In the genomic region with DNA sequence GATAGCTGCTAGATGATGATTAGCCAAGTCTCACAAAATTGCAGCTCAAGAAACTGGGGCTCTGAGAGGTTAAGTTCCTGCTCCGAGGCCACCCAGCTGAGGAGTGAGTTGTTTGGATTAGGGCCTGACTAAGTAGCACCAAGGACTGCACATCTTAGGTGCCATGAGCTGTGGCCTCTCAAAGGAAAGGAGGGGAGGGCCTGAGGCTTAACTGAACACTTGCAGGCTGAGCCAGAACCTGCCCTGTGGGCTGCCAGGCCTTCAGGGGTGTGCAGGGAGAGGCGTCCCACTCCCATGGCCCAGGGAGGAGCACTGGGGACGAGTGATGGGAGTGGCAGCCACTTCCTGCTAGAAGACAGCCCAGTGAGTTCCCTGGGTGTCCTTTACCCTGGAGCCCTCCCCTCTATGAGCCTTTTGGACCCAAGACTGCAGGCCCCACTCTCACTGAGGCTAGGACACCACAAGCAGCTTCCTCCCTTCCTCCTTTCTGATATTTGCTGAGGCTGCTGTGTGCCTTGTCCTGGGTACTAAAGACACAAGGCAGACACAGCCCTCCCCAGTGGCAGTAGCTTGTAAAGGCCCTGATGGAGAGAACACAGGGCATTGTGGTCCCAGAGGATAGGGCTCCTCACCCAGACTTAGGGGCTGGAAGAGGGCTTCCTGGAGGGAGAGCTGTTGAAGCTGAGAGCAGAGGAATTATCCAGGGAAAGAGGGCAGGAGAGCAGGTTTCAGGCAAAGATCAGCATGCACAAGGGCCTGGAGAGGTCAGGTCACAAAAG, we compare ENCODE assay signal across 1 cellular context.
TF ChIP-seq lines count a peak whose summit lies in the region.

No MANE protein-coding gene starts in this region.

TF ChIP-seq in K562, 482 proteins besides CTCF, POLR2A, EP300 and RAD21:
- TF ChIP-seq, protein P1, sequence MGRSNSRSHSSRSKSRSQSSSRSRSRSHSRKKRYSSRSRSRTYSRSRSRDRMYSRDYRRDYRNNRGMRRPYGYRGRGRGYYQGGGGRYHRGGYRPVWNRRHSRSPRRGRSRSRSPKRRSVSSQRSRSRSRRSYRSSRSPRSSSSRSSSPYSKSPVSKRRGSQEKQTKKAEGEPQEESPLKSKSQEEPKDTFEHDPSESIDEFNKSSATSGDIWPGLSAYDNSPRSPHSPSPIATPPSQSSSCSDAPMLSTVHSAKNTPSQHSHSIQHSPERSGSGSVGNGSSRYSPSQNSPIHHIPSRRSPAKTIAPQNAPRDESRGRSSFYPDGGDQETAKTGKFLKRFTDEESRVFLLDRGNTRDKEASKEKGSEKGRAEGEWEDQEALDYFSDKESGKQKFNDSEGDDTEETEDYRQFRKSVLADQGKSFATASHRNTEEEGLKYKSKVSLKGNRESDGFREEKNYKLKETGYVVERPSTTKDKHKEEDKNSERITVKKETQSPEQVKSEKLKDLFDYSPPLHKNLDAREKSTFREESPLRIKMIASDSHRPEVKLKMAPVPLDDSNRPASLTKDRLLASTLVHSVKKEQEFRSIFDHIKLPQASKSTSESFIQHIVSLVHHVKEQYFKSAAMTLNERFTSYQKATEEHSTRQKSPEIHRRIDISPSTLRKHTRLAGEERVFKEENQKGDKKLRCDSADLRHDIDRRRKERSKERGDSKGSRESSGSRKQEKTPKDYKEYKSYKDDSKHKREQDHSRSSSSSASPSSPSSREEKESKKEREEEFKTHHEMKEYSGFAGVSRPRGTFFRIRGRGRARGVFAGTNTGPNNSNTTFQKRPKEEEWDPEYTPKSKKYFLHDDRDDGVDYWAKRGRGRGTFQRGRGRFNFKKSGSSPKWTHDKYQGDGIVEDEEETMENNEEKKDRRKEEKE (IDR thresholded peaks at IDR 0.05; ENCODE audit: borderline replicate concordance in 1 of 2, control insufficient read depth in 1 of 2, low read depth in 2 of 2, low read length in 1 of 2): no peak
- no peak for TF ChIP-seq NCOA1 (IDR thresholded peaks at IDR 0.05; ENCODE audit: low read depth)
- no peak for TF ChIP-seq SMAD4 (CRISPR knock-in tag; conservative IDR thresholded peaks at IDR 0.05)
- no peak for TF ChIP-seq ZBED1 (IDR thresholded peaks at IDR 0.05)
- TF ChIP-seq CBFA2T2 (conservative IDR thresholded peaks at IDR 0.05): no peak
- TF ChIP-seq HLTF (IDR thresholded peaks at IDR 0.05): no peak
- no peak for TF ChIP-seq STAT5A (IDR thresholded peaks at IDR 0.05; ENCODE audit: borderline replicate concordance, low read length)
- no peak for TF ChIP-seq BRD9 (IDR thresholded peaks at IDR 0.05; ENCODE audit: low read depth, partially characterized antibody)
- no peak for TF ChIP-seq HINFP (tag; conservative IDR thresholded peaks at IDR 0.05; ENCODE audit: low read depth)
- no peak for TF ChIP-seq ZC3H8 (IDR thresholded peaks at IDR 0.05)
- no peak for TF ChIP-seq USF2 (CRISPR knock-in tag; IDR thresholded peaks at IDR 0.05)
- no peak for TF ChIP-seq IRF2 (CRISPR knock-in tag; IDR thresholded peaks at IDR 0.05)
- no peak for TF ChIP-seq ARNT (IDR thresholded peaks at IDR 0.05)
